ENCODE assay signal across 1 cellular context in the genomic region with DNA sequence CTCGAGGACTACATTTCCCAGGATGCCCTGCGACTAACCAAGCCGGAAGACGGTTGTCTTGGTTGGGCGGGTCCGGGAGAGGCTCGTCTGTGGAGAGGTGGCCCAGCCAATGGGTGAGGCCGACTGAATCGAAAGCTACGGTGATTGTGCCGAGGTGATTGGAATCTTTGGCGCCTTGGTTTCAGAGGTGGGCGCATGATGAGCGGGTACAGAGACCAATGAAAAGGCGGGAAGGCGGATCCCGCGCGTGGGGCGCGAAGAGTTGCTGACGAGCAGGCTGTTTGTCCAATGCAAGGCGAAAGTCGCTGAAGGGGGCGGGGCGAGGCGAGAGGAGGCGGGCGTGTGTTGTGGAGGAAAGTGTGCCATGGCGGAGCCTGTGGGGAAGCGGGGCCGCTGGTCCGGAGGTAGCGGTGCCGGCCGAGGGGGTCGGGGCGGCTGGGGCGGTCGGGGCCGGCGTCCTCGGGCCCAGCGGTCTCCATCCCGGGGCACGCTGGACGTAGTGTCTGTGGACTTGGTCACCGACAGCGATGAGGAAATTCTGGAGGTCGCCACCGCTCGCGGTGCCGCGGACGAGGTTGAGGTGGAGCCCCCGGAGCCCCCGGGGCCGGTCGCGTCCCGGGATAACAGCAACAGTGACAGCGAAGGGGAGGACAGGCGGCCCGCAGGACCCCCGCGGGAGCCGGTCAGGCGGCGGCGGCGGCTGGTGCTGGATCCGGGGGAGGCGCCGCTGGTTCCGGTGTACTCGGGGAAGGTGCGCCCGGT.
TF ChIP-seq lines count a peak whose summit lies in the region.

A gene (plus strand): TSS at position 290 of the 762 bp plus-strand sequence. CDS start 75 bp downstream, at position 365.

TF ChIP-seq in GM12878, 131 proteins besides CTCF, POLR2A, EP300 and RAD21 (continued from another document and continues in another):
- TF ChIP-seq, protein P1, sequence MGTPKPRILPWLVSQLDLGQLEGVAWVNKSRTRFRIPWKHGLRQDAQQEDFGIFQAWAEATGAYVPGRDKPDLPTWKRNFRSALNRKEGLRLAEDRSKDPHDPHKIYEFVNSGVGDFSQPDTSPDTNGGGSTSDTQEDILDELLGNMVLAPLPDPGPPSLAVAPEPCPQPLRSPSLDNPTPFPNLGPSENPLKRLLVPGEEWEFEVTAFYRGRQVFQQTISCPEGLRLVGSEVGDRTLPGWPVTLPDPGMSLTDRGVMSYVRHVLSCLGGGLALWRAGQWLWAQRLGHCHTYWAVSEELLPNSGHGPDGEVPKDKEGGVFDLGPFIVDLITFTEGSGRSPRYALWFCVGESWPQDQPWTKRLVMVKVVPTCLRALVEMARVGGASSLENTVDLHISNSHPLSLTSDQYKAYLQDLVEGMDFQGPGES (IDR thresholded peaks at IDR 0.05) = peak; percentile 97
- TF ChIP-seq RAD51 (IDR thresholded peaks at IDR 0.05) = no peak
- TF ChIP-seq ESRRA (IDR thresholded peaks at IDR 0.05; ENCODE audit: low read length) = no peak
- no peak for TF ChIP-seq ZBED1 (IDR thresholded peaks at IDR 0.05; ENCODE audit: borderline replicate concordance)
- TF ChIP-seq BCL11A (IDR thresholded peaks at IDR 0.05; ENCODE audit: low read depth, low read length) = no peak
- TF ChIP-seq NFYA (IDR thresholded peaks at IDR 0.05; ENCODE audit: borderline replicate concordance, low read depth, low read length) = peak; percentile 38; the same call in 1 of the 2 replicates
- TF ChIP-seq, protein P2, sequence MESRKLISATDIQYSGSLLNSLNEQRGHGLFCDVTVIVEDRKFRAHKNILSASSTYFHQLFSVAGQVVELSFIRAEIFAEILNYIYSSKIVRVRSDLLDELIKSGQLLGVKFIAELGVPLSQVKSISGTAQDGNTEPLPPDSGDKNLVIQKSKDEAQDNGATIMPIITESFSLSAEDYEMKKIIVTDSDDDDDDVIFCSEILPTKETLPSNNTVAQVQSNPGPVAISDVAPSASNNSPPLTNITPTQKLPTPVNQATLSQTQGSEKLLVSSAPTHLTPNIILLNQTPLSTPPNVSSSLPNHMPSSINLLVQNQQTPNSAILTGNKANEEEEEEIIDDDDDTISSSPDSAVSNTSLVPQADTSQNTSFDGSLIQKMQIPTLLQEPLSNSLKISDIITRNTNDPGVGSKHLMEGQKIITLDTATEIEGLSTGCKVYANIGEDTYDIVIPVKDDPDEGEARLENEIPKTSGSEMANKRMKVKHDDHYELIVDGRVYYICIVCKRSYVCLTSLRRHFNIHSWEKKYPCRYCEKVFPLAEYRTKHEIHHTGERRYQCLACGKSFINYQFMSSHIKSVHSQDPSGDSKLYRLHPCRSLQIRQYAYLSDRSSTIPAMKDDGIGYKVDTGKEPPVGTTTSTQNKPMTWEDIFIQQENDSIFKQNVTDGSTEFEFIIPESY (IDR thresholded peaks at IDR 0.05) = no peak
- TF ChIP-seq MEF2A (IDR thresholded peaks at IDR 0.05; ENCODE audit: insufficient read depth, low read depth, low read length) = no peak
- peak; percentile 50 for TF ChIP-seq MYC (IDR thresholded peaks at IDR 0.05; ENCODE audit: insufficient read depth, insufficient read length, insufficient replicate concordance, low read length, severe bottlenecking)
- TF ChIP-seq, protein P3, sequence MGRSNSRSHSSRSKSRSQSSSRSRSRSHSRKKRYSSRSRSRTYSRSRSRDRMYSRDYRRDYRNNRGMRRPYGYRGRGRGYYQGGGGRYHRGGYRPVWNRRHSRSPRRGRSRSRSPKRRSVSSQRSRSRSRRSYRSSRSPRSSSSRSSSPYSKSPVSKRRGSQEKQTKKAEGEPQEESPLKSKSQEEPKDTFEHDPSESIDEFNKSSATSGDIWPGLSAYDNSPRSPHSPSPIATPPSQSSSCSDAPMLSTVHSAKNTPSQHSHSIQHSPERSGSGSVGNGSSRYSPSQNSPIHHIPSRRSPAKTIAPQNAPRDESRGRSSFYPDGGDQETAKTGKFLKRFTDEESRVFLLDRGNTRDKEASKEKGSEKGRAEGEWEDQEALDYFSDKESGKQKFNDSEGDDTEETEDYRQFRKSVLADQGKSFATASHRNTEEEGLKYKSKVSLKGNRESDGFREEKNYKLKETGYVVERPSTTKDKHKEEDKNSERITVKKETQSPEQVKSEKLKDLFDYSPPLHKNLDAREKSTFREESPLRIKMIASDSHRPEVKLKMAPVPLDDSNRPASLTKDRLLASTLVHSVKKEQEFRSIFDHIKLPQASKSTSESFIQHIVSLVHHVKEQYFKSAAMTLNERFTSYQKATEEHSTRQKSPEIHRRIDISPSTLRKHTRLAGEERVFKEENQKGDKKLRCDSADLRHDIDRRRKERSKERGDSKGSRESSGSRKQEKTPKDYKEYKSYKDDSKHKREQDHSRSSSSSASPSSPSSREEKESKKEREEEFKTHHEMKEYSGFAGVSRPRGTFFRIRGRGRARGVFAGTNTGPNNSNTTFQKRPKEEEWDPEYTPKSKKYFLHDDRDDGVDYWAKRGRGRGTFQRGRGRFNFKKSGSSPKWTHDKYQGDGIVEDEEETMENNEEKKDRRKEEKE (IDR thresholded peaks at IDR 0.05) = no peak
- TF ChIP-seq, protein P4, sequence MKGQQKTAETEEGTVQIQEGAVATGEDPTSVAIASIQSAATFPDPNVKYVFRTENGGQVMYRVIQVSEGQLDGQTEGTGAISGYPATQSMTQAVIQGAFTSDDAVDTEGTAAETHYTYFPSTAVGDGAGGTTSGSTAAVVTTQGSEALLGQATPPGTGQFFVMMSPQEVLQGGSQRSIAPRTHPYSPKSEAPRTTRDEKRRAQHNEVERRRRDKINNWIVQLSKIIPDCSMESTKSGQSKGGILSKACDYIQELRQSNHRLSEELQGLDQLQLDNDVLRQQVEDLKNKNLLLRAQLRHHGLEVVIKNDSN (IDR thresholded peaks at IDR 0.05; ENCODE audit: borderline replicate concordance, extremely low read length, insufficient read depth, low read depth, low read length) = no peak
- TF ChIP-seq ZNF274 (IDR thresholded peaks at IDR 0.05; ENCODE audit: insufficient read depth, insufficient read length) = no peak
- no peak for TF ChIP-seq IRF4 (IDR thresholded peaks at IDR 0.05; ENCODE audit: low read depth, low read length)
- TF ChIP-seq, protein P5, sequence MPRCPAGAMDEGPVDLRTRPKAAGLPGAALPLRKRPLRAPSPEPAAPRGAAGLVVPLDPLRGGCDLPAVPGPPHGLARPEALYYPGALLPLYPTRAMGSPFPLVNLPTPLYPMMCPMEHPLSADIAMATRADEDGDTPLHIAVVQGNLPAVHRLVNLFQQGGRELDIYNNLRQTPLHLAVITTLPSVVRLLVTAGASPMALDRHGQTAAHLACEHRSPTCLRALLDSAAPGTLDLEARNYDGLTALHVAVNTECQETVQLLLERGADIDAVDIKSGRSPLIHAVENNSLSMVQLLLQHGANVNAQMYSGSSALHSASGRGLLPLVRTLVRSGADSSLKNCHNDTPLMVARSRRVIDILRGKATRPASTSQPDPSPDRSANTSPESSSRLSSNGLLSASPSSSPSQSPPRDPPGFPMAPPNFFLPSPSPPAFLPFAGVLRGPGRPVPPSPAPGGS (IDR thresholded peaks at IDR 0.05; ENCODE audit: borderline replicate concordance, insufficient read depth, low read depth, low read length, poor library complexity, severe bottlenecking) = no peak
- no peak for TF ChIP-seq ZNF384 (IDR thresholded peaks at IDR 0.05; ENCODE audit: borderline replicate concordance, low read depth, low read length)
- peak; percentile 93 for TF ChIP-seq YY1 (IDR thresholded peaks at IDR 0.05; ENCODE audit: low read depth, low read length)
- TF ChIP-seq KLF5 (IDR thresholded peaks at IDR 0.05; ENCODE audit: partially characterized antibody) = peak; percentile 88
- 0 out of 2 replicates have a peak, but pooled peaks have one; percentile 36 for TF ChIP-seq GATAD2B (conservative IDR thresholded peaks at IDR 0.05; ENCODE audit: low read depth)
- TF ChIP-seq, protein P6, sequence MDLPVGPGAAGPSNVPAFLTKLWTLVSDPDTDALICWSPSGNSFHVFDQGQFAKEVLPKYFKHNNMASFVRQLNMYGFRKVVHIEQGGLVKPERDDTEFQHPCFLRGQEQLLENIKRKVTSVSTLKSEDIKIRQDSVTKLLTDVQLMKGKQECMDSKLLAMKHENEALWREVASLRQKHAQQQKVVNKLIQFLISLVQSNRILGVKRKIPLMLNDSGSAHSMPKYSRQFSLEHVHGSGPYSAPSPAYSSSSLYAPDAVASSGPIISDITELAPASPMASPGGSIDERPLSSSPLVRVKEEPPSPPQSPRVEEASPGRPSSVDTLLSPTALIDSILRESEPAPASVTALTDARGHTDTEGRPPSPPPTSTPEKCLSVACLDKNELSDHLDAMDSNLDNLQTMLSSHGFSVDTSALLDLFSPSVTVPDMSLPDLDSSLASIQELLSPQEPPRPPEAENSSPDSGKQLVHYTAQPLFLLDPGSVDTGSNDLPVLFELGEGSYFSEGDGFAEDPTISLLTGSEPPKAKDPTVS (IDR thresholded peaks at IDR 0.05; ENCODE audit: low read depth, low read length) = no peak
- TF ChIP-seq HDAC6 (IDR thresholded peaks at IDR 0.05; ENCODE audit: unreplicated experiment) = no peak
- no peak for TF ChIP-seq JUNB (IDR thresholded peaks at IDR 0.05)
- TF ChIP-seq SP1 (IDR thresholded peaks at IDR 0.05; ENCODE audit: low read depth, low read length) = peak; percentile 99
- peak; percentile 83 for TF ChIP-seq HDGF (IDR thresholded peaks at IDR 0.05)
- TF ChIP-seq, protein P7, sequence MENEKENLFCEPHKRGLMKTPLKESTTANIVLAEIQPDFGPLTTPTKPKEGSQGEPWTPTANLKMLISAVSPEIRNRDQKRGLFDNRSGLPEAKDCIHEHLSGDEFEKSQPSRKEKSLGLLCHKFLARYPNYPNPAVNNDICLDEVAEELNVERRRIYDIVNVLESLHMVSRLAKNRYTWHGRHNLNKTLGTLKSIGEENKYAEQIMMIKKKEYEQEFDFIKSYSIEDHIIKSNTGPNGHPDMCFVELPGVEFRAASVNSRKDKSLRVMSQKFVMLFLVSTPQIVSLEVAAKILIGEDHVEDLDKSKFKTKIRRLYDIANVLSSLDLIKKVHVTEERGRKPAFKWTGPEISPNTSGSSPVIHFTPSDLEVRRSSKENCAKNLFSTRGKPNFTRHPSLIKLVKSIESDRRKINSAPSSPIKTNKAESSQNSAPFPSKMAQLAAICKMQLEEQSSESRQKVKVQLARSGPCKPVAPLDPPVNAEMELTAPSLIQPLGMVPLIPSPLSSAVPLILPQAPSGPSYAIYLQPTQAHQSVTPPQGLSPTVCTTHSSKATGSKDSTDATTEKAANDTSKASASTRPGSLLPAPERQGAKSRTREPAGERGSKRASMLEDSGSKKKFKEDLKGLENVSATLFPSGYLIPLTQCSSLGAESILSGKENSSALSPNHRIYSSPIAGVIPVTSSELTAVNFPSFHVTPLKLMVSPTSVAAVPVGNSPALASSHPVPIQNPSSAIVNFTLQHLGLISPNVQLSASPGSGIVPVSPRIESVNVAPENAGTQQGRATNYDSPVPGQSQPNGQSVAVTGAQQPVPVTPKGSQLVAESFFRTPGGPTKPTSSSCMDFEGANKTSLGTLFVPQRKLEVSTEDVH (IDR thresholded peaks at IDR 0.05; ENCODE audit: low read depth, partially characterized antibody) = peak; percentile 91
- TF ChIP-seq, protein P8, sequence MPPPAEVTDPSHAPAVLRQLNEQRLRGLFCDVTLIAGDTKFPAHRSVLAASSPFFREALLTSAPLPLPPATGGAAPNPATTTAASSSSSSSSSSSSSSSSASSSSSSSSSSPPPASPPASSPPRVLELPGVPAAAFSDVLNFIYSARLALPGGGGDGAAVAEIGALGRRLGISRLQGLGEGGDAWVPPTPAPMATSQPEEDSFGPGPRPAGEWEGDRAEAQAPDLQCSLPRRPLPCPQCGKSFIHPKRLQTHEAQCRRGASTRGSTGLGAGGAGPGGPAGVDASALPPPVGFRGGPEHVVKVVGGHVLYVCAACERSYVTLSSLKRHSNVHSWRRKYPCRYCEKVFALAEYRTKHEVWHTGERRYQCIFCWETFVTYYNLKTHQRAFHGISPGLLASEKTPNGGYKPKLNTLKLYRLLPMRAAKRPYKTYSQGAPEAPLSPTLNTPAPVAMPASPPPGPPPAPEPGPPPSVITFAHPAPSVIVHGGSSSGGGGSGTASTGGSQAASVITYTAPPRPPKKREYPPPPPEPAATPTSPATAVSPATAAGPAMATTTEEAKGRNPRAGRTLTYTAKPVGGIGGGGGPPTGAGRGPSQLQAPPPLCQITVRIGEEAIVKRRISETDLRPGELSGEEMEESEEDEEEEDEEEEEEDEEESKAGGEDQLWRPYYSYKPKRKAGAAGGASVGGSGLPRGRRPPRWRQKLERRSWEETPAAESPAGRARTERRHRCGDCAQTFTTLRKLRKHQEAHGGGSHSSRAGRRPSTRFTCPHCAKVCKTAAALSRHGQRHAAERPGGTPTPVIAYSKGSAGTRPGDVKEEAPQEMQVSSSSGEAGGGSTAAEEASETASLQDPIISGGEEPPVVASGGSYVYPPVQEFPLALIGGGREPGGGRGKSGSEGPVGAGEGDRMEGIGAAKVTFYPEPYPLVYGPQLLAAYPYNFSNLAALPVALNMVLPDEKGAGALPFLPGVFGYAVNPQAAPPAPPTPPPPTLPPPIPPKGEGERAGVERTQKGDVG (CRISPR knock-in tag; IDR thresholded peaks at IDR 0.05) = no peak
- TF ChIP-seq, protein P9, sequence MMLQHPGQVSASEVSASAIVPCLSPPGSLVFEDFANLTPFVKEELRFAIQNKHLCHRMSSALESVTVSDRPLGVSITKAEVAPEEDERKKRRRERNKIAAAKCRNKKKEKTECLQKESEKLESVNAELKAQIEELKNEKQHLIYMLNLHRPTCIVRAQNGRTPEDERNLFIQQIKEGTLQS (IDR thresholded peaks at IDR 0.05; ENCODE audit: borderline replicate concordance, extremely low read depth, low read depth, low read length) = no peak
- TF ChIP-seq ATF7 (IDR thresholded peaks at IDR 0.05; ENCODE audit: low read depth) = peak; percentile 64
- TF ChIP-seq NBN (IDR thresholded peaks at IDR 0.05) = no peak; the same call in 1 of the 2 replicates
- TF ChIP-seq BACH1 (IDR thresholded peaks at IDR 0.05; ENCODE audit: borderline replicate concordance) = 0 out of 2 replicates have a peak, but pooled peaks have one; percentile 27
- TF ChIP-seq SMC3 (IDR thresholded peaks at IDR 0.05; ENCODE audit: borderline replicate concordance, low read length) = no peak
- TF ChIP-seq LARP7 (IDR thresholded peaks at IDR 0.05) = 0 out of 2 replicates have a peak, but pooled peaks have one; percentile 19
- TF ChIP-seq, protein P10, sequence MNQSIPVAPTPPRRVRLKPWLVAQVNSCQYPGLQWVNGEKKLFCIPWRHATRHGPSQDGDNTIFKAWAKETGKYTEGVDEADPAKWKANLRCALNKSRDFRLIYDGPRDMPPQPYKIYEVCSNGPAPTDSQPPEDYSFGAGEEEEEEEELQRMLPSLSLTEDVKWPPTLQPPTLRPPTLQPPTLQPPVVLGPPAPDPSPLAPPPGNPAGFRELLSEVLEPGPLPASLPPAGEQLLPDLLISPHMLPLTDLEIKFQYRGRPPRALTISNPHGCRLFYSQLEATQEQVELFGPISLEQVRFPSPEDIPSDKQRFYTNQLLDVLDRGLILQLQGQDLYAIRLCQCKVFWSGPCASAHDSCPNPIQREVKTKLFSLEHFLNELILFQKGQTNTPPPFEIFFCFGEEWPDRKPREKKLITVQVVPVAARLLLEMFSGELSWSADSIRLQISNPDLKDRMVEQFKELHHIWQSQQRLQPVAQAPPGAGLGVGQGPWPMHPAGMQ (IDR thresholded peaks at IDR 0.05; ENCODE audit: borderline replicate concordance) = no peak
- peak; percentile 79 for TF ChIP-seq FOS (IDR thresholded peaks at IDR 0.05; ENCODE audit: borderline replicate concordance, extremely low read depth, insufficient read length)
- 0 out of 2 replicates have a peak, but pooled peaks have one; percentile 40 for TF ChIP-seq SREBF2 (IDR thresholded peaks at IDR 0.05; ENCODE audit: low read length)
- no peak for TF ChIP-seq BMI1 (IDR thresholded peaks at IDR 0.05; ENCODE audit: borderline replicate concordance)
- TF ChIP-seq FOXM1 (IDR thresholded peaks at IDR 0.05; ENCODE audit: low read depth, low read length) = no peak
